ENCODE assay signal across 12 cellular contexts in the genomic region with DNA sequence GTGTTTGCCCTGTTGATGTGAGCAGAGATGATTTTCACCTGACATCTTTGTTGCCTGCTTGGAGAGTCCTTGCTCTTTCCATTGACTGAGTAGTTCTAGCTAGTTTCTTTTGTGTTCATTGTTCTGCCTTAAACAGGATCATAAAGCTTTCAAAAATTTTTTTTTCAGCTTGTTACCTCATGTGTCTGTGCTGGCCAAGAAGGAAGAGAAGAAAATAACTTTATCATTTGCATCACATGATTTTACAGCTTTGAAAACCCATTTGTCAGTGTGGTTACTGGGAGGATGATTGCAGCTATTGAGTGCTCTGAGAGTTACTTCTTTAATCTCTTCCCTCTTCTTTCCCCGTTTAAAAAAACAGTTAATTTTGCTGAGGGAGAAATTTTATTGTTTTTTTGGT. TPM values are rescaled to one million over a fixed set of nuclear protein-coding genes. Genes with fewer than 3 reads are reported as not detected.
DNase-seq lines count a peak whose midpoint lies in the region; ATAC-seq and TF ChIP-seq lines count a peak whose summit lies in the region.
"Had no signal": no experiment of that assay in that cellular context is flagged by ENCODE, and none has a peak within 500 bp of the region (broad histone marks: within the 10 kb centered on the region; RNA-seq: fewer than 3 reads in every experiment).

No MANE protein-coding gene starts in this region.

- peak overlapping the region; percentile 80 for H3K27ac ChIP-seq in MM.1S (ENCODE audit: low read length)
- H3K27ac ChIP-seq in body of pancreas = peak overlapping the region in 1 of 4 donors; percentile 54
- peak overlapping the region in 14 of 59 donors; percentile 1 to 48 (median 17) for H3K27ac ChIP-seq in dorsolateral prefrontal cortex
- no peak overlapping the region for H3K27ac ChIP-seq in SJCRH30
- no peak overlapping the region for H3K27ac ChIP-seq in colonic mucosa

- no peak for DNase-seq in CD14-positive monocyte (ENCODE audit: low spot score)
- DNase-seq in MM.1S = peak; percentile 44
- no peak for DNase-seq in body of pancreas
- DNase-seq in dorsolateral prefrontal cortex = no peak
- no peak for DNase-seq in SJCRH30
- DNase-seq in colonic mucosa = no peak
- no peak for DNase-seq in effector CD4-positive, alpha-beta T cell
- DNase-seq: hypothalamus, mesenchymal stem cell, NCI-H1436 treated with DMSO at 0.1 percent for 48 hours, NCI-H748 treated with DMSO at 0.1 percent for 48 hours had no signal

- H3K9me3 Mint-ChIP-seq in CD14-positive monocyte (no peaks in the 10 kb centered on the region), nephron (no peaks in the 10 kb centered on the region)

- peak; percentile 20 for ATAC-seq in body of pancreas

- H3K36me3 Mint-ChIP-seq in CD14-positive monocyte (peaks cover 38 to 47% of the 10 kb centered on the region in 2 donors), nephron (ENCODE audit: low read depth) (peaks cover 46% of the 10 kb centered on the region)

- peak overlapping the region in 1 of 2 donors; percentile 65 for H3K4me3 Mint-ChIP-seq in CD14-positive monocyte
- no peak overlapping the region for H3K4me3 Mint-ChIP-seq in nephron

- H3K4me2 ChIP-seq in MM.1S (ENCODE audit: low read depth, low read length) = peak overlapping the region; percentile 70

- peaks cover 80% of the 10 kb centered on the region for H3K4me1 ChIP-seq in MM.1S (ENCODE audit: low read length)
- H3K4me1 ChIP-seq in body of pancreas = peaks cover 96% of the 10 kb centered on the region
- peaks cover 12% of the 10 kb centered on the region for H3K4me1 ChIP-seq in SJCRH30
- no peaks in the 10 kb centered on the region for H3K4me1 ChIP-seq in colonic mucosa

- no peaks in the 10 kb centered on the region for H3K27me3 ChIP-seq in MM.1S (replicated peaks; ENCODE audit: insufficient read depth, low read length)
- H3K27me3 ChIP-seq in body of pancreas = no peaks in the 10 kb centered on the region
- H3K27me3 ChIP-seq in dorsolateral prefrontal cortex = no peaks in the 10 kb centered on the region
- H3K27me3 ChIP-seq in SJCRH30 = no peaks in the 10 kb centered on the region
- H3K27me3 ChIP-seq in colonic mucosa = no peaks in the 10 kb centered on the region

- H4K20me1 ChIP-seq in MM.1S (ENCODE audit: insufficient read depth, low read length) = peaks cover 32% of the 10 kb centered on the region

- peaks cover 0 to 5% (median 0%) of the 10 kb centered on the region in 3 donors for H3K27me3 Mint-ChIP-seq in CD14-positive monocyte (ENCODE audit: low read depth in 3 of 3)
- H3K27me3 Mint-ChIP-seq in nephron (ENCODE audit: low read depth) = no peaks in the 10 kb centered on the region

- peaks cover 8% of the 10 kb centered on the region for H3K36me3 ChIP-seq in MM.1S (replicated peaks; ENCODE audit: insufficient read depth, low read length)
- H3K36me3 ChIP-seq in body of pancreas (replicated peaks in 1 of 2; ENCODE audit: insufficient read depth in 1 of 2, low read depth in 2 of 2) = peaks cover 0 to 3% of the 10 kb centered on the region in 2 donors
- peaks cover 7% of the 10 kb centered on the region for H3K36me3 ChIP-seq in SJCRH30
- H3K36me3 ChIP-seq in colonic mucosa = no peaks in the 10 kb centered on the region

- peaks cover 100% of the 10 kb centered on the region for H3K79me2 ChIP-seq in MM.1S (ENCODE audit: low read length)

- TF ChIP-seq CTCF in CD14-positive monocyte (IDR thresholded peaks at IDR 0.05) (no peak), MM.1S (IDR thresholded peaks at IDR 0.05; ENCODE audit: low read length) (no peak), body of pancreas (IDR thresholded peaks at IDR 0.05) (no peak), nephron (IDR thresholded peaks at IDR 0.05; ENCODE audit: unreplicated experiment in 3 of 3) (no peak), dorsolateral prefrontal cortex (IDR thresholded peaks at IDR 0.05 in 54 of 56, conservative IDR thresholded peaks at IDR 0.05 in 2 of 56; ENCODE audit: low read depth in 1 of 56, partially characterized antibody in 56 of 56) (no peak), colonic mucosa (IDR thresholded peaks at IDR 0.05) (no peak)

- intact Hi-C loops in CD14-positive monocyte (cut with micrococcal nuclease) = no loop called here
- intact Hi-C loops in body of pancreas (cut with DNase I) = no loop called here
- intact Hi-C loops in dorsolateral prefrontal cortex (cut with DNase I) = no loop called here
- intact Hi-C loops in colonic mucosa (cut with DNase I) = no loop called here

- H3F3A ChIP-seq in MM.1S (ENCODE audit: insufficient read depth, low read length) = peaks cover 92% of the 10 kb centered on the region

- H2AFZ ChIP-seq in MM.1S (ENCODE audit: low read length) = no peak overlapping the region

- TF ChIP-seq POLR2A in body of pancreas (IDR thresholded peaks at IDR 0.05) = no peak

- H3K27ac Mint-ChIP-seq in CD14-positive monocyte (peak overlapping the region; percentile 72 to 92 (median 85)), nephron (peak overlapping the region in 2 of 3 experiments; percentile 13 to 57)

- 26 to 37% methylated on average over 1 of the region's 1 CpG for WGBS in body of pancreas, 2 donors

- no peaks in the 10 kb centered on the region for H3K9me2 ChIP-seq in MM.1S (replicated peaks; ENCODE audit: insufficient read depth, low read length)

- peak overlapping the region; percentile 51; the same call in 1 of the 2 replicates for H3K9ac ChIP-seq in MM.1S (ENCODE audit: low read length)
- no peak overlapping the region for H3K9ac ChIP-seq in colonic mucosa (ENCODE audit: low read depth in 2 of 2, low read length in 2 of 2)

- H3K4me3 ChIP-seq in MM.1S (ENCODE audit: low read length) (peak overlapping the region; percentile 35), body of pancreas (no peak overlapping the region), dorsolateral prefrontal cortex (no peak overlapping the region), SJCRH30 (no peak overlapping the region), colonic mucosa (no peak overlapping the region)

- peaks cover 77% of the 10 kb centered on the region for H3K4me1 Mint-ChIP-seq in CD14-positive monocyte
- H3K4me1 Mint-ChIP-seq in nephron = peaks cover 68% of the 10 kb centered on the region

- H3K9me3 ChIP-seq in MM.1S (replicated peaks; ENCODE audit: insufficient read depth, low read length) = no peaks in the 10 kb centered on the region
- no peaks in the 10 kb centered on the region for H3K9me3 ChIP-seq in body of pancreas
- no peaks in the 10 kb centered on the region for H3K9me3 ChIP-seq in SJCRH30 (replicated peaks)
- H3K9me3 ChIP-seq in colonic mucosa = no peaks in the 10 kb centered on the region

RNA-seq across cellular contexts. Expression of a gene that starts 16.0 kb away (rescaled TPM):
- 10 to 100 TPM; 15.4 to 17.5 TPM for polyA plus RNA-seq in CD14-positive monocyte
- total RNA-seq in body of pancreas = 10 to 100 TPM; 62.8 to 69.5 TPM
- total RNA-seq in dorsolateral prefrontal cortex = 100 to 1,000 TPM in 4 of 120 experiments, 10 to 100 TPM in 116; 60.9 to 108 (median 81.7) TPM
- total RNA-seq in SJCRH30 (2014; rRNA removed; shearing (Covaris generic)) = 35.0 and 35.7 TPM in 2 replicates
- total RNA-seq in colonic mucosa = 10 to 100 TPM; 33.4 to 61.7 TPM
